In the genomic region with DNA sequence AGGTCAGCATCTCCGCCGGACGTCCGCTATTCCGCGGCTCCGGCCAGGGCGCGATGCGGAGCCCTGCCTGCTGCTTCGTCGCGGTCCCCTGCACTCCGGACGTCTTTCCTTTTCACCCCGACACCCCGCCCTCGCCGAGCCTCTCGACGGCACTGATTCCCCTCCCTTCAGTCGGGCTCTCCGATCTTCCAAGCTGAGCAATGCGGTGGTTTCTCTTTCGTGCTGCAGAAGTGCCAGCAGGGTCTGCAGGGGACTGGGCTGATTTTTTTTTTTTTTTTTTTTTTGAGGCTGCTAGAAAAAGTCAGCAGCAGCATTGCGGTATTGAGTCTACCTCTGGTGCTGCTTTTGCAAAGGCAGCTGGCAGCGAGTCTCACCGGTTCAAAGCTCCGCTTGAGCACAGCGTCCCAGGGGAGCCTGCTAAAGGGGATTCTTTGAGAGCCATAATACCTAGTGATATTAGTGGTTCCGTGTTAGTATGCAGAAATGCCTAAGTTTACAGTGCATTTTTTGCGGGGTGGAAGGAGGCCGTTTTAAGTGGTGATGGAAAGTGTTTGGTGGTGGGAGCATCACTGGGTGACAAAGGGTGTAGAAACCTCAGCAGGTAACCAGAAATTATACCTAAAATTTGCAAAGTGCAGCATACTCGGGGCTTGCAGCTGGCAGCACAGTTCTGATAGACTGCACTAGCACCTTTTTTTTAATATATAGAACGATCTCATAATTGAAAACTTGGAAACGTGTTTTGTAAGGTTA, we compare ENCODE assay signal across 8 cellular contexts. TPM values are rescaled to one million over a fixed set of nuclear protein-coding genes. Genes with fewer than 3 reads are reported as not detected.
A peak's percentile ranks its signal among the peaks of the same experiment; 100 is the strongest.
DNase-seq lines count a peak whose midpoint lies in the region; ATAC-seq and TF ChIP-seq lines count a peak whose summit lies in the region.

No MANE protein-coding gene starts in this region.

- 0 to 1% methylated on average over 36 of the region's 36 CpGs for WGBS in ectodermal cell, 2 experiments

- no peaks in the 10 kb centered on the region for H3K9me3 Mint-ChIP-seq in activated CD4-positive, alpha-beta memory T cell treated with anti-CD3 and anti-CD28 coated beads for 36 hours

- H3K27me3 ChIP-seq in AG04450 (ENCODE audit: control insufficient read depth, insufficient read depth, low read length): no peaks in the 10 kb centered on the region
- peaks cover 26% of the 10 kb centered on the region for H3K27me3 ChIP-seq in ectodermal cell (ENCODE audit: control insufficient read depth, insufficient read depth, low read length, poor library complexity, severe bottlenecking)

- H3K9me3 ChIP-seq in AG04450 (ENCODE audit: control insufficient read depth, insufficient read depth, low read length): no peaks in the 10 kb centered on the region; the same call in 1 of the 2 replicates
- no peaks in the 10 kb centered on the region for H3K9me3 ChIP-seq in ectodermal cell (ENCODE audit: control insufficient read depth, low read length)

- TF ChIP-seq CTCF in AG04450 (IDR thresholded peaks at IDR 0.05; ENCODE audit: low read depth, low read length): no peak; the same call in 1 of the 2 replicates

- H3K36me3 ChIP-seq in ectodermal cell (ENCODE audit: control insufficient read depth, insufficient read depth, low read length): no peaks in the 10 kb centered on the region

- H3K27ac Mint-ChIP-seq in activated CD4-positive, alpha-beta memory T cell treated with anti-CD3 and anti-CD28 coated beads for 36 hours: peak overlapping the region; percentile 94

- POLR2A ChIA-PET in AG04450 (lab: Yijun Ruan, JAX): interaction anchor here (0.5 to 2.8 kb wide), 7 partner anchors 8 to 950 kb away, joined by 3 to 13 read pairs (median 6); no protein-coding TSS in a partner anchor
- POLR2A ChIA-PET in activated CD4-positive, alpha-beta memory T cell treated with anti-CD3 and anti-CD28 coated beads for 36 hours (lab: Charles Lee): interaction anchor here (0.7 to 4.3 kb wide), 14 partner anchors 11 to 664 kb away, joined by 3 to 72 read pairs (median 5); no protein-coding TSS in a partner anchor

- peak overlapping the region; percentile 83 for H3K4me3 ChIP-seq in AG04450 (ENCODE audit: low read depth, low read length)
- peak overlapping the region; percentile 89 for H3K4me3 ChIP-seq in ectodermal cell (ENCODE audit: insufficient read depth, low read depth, low read length)

- DNase-seq in AG04450 (ENCODE audit: low read depth, low spot score) (no peak), NCI-H526 treated with DMSO at 0.1 percent for 48 hours (lab: John Stamatoyannopoulos, UW) (peak; percentile 83), medulla oblongata (ENCODE audit: extremely low spot score) (peak; percentile 72)
- DNase-seq in activated CD4-positive, alpha-beta memory T cell treated with anti-CD3 and anti-CD28 coated beads for 36 hours: peak; percentile 84
- DNase-seq in stimulated activated CD8-positive, alpha-beta memory T cell treated with anti-CD3 and anti-CD28 coated beads, Interleukin-15, amount 100 ng/mL, for 1 hour (ENCODE audit: low read depth): peak; percentile 49

- intact Hi-C loops in activated CD4-positive, alpha-beta memory T cell treated with anti-CD3 and anti-CD28 coated beads for 36 hours (cut with micrococcal nuclease): loop anchor here (1.0 to 10.0 kb wide), 7 partner anchors 12 to 1627 kb away; partner anchors contain the start of gene PI4K2B

- peaks cover 54% of the 10 kb centered on the region for H3K4me1 Mint-ChIP-seq in activated CD4-positive, alpha-beta memory T cell treated with anti-CD3 and anti-CD28 coated beads for 36 hours (ENCODE audit: low read depth)

- H3K27ac ChIP-seq in AG04450 (ENCODE audit: low read depth, low read length) (peak overlapping the region; percentile 54), ectodermal cell (ENCODE audit: insufficient read depth, low read depth, low read length, poor library complexity, severe bottlenecking) (peak overlapping the region; percentile 88)

- H3K27me3 Mint-ChIP-seq in activated CD4-positive, alpha-beta memory T cell treated with anti-CD3 and anti-CD28 coated beads for 36 hours: no peaks in the 10 kb centered on the region

- H3K36me3 Mint-ChIP-seq in activated CD4-positive, alpha-beta memory T cell treated with anti-CD3 and anti-CD28 coated beads for 36 hours: peaks cover 2% of the 10 kb centered on the region

- peaks cover 33% of the 10 kb centered on the region for H3K4me1 ChIP-seq in ectodermal cell (ENCODE audit: control insufficient read depth, insufficient read depth, low read length)

- ATAC-seq in GM18909 (IDR thresholded peaks at IDR 0.05; ENCODE audit: poor library complexity, unreplicated experiment): peak; percentile 44
- peak; percentile 43 for ATAC-seq in HG03159 (IDR thresholded peaks at IDR 0.05; ENCODE audit: unreplicated experiment)

- CTCF ChIA-PET in AG04450 (lab: Charles Lee): interaction anchor here (0.6 to 2.1 kb wide), 6 partner anchors 22 to 1476 kb away, joined by 3 to 17 read pairs (median 4); no protein-coding TSS in a partner anchor
- CTCF ChIA-PET in activated CD4-positive, alpha-beta memory T cell treated with anti-CD3 and anti-CD28 coated beads for 36 hours (lab: Charles Lee): interaction anchor here (0.6 to 3.3 kb wide), 8 partner anchors 12 to 151 kb away, joined by 3 to 25 read pairs (median 5); no protein-coding TSS in a partner anchor

- H3K4me3 Mint-ChIP-seq in activated CD4-positive, alpha-beta memory T cell treated with anti-CD3 and anti-CD28 coated beads for 36 hours: peak overlapping the region; percentile 99

RNA-seq across cellular contexts. Expression of gene STIM2, which starts 1.0 kb away (rescaled TPM):
- 23.9 and 26.8 TPM in 2 replicates for polyA plus RNA-seq in AG04450 (2011; rRNA removed)
- polyA minus RNA-seq in AG04450 (2011; rRNA and poly(A)+ RNA removed): 29.7 and 32.5 TPM in 2 replicates
- 10 to 100 TPM; 37.8 to 40.6 TPM for total RNA-seq in activated CD4-positive, alpha-beta memory T cell treated with anti-CD3 and anti-CD28 coated beads for 36 hours
- polyA plus RNA-seq in ectodermal cell (2013, experiment 1 of 4): 30.0 TPM
- 32.0 TPM for polyA plus RNA-seq in ectodermal cell (2013, experiment 2 of 4)
- 20.4 TPM for polyA plus RNA-seq in ectodermal cell (2013, experiment 3 of 4)
- polyA plus RNA-seq in ectodermal cell (2013, experiment 4 of 4): 25.6 TPM
